1 cellular context compared by ENCODE assay signal in genomic region chr19:10678813-10679212, GRCh38.
TF ChIP-seq lines count a peak whose summit lies in the region.

No MANE protein-coding gene starts in this region.

TF ChIP-seq in K562, 482 proteins besides CTCF, POLR2A, EP300 and RAD21:
- peak; percentile 18 for TF ChIP-seq RBM22 (IDR thresholded peaks at IDR 0.05; ENCODE audit: low read depth, low read length, poor library complexity, severe bottlenecking)
- no peak for TF ChIP-seq E2F4 (CRISPR knock-in tag; IDR thresholded peaks at IDR 0.05; ENCODE audit: low read depth)
- no peak for TF ChIP-seq KLF13 (tag; IDR thresholded peaks at IDR 0.05; ENCODE audit: borderline replicate concordance, low read depth)
- TF ChIP-seq MEF2D (tag; conservative IDR thresholded peaks at IDR 0.05; ENCODE audit: low read depth) = no peak
- peak; percentile 7; the same call in 1 of the 2 replicates for TF ChIP-seq USF1 (CRISPR knock-in tag; IDR thresholded peaks at IDR 0.05)
- TF ChIP-seq RCOR1 (IDR thresholded peaks at IDR 0.05; ENCODE audit: borderline replicate concordance in 1 of 2, low read depth in 2 of 2, low read length in 2 of 2) = no peak
- TF ChIP-seq POLR2G (IDR thresholded peaks at IDR 0.05; ENCODE audit: low read depth, low read length) = peak; percentile 47; the same call in 1 of the 2 replicates
- 0 out of 2 replicates have a peak, but pooled peaks have one; percentile 21 for TF ChIP-seq RBFOX2 (IDR thresholded peaks at IDR 0.05; ENCODE audit: low read depth, low read length)
